Comparison of ENCODE assay signal across 7 cellular contexts in genomic region chr19:1238373-1239303, GRCh38. TPM values are rescaled to one million over a fixed set of nuclear protein-coding genes. Genes with fewer than 3 reads are reported as not detected.
DNase-seq lines count a peak whose midpoint lies in the region; ATAC-seq and TF ChIP-seq lines count a peak whose summit lies in the region.

No MANE protein-coding gene starts in this region.

- no peak for DNase-seq in HAP-1 (ENCODE audit: low spot score in 2 of 2)
- no peak for DNase-seq in activated B cell treated with CpG ODN at 0.5 μM for 24 hours
- DNase-seq in foreskin fibroblast = no peak
- DNase-seq in spleen = no peak
- no peak for DNase-seq in activated gamma-delta T cell (lab: John Stamatoyannopoulos, UW)
- no peak for DNase-seq in COLO668 (lab: John Stamatoyannopoulos, UW; ENCODE audit: unreplicated experiment)
- DNase-seq in ecto neural progenitor cell (ENCODE audit: low spot score) = no peak

- no peaks in the 10 kb centered on the region for H3K9me3 ChIP-seq in HAP-1
- H3K9me3 ChIP-seq in spleen = no peaks in the 10 kb centered on the region

- intact Hi-C loops in activated B cell treated with CpG ODN at 0.5 μM for 24 hours (cut with micrococcal nuclease) = no loop called here
- intact Hi-C loops in spleen (cut with DNase I; ENCODE audit: low total_unique reads) = no loop called here

- WGBS in spleen, 5 donors = 56 to 67% (median 61%) methylated on average over 30 to 34 of the region's 34 CpGs

- in situ Hi-C loops in HAP-1 (cut with MboI; ENCODE audit: low sequenced_read_pairs) = no loop called here

- H3K27me3 ChIP-seq in HAP-1 (ENCODE audit: low read depth) (no peaks in the 10 kb centered on the region), spleen (replicated peaks in 1 of 7) (peaks cover 0 to 51% (median 18%) of the 10 kb centered on the region in 7 donors)

- POLR2A ChIA-PET in activated B cell treated with CpG ODN at 0.5 μM for 24 hours (lab: Charles Lee) = interaction anchor here (0.8 to 10.1 kb wide), 2 partner anchors 26 to 375 kb away, joined by 3 to 824 read pairs; partner anchors contain the start of gene CIRBP

- no peak for ATAC-seq in activated B cell treated with CpG ODN at 0.5 μM for 24 hours (ENCODE audit: low read depth)

- no peak for TF ChIP-seq POLR2A in spleen (IDR thresholded peaks at IDR 0.05)

- H3K4me1 Mint-ChIP-seq in activated B cell treated with CpG ODN at 0.5 μM for 24 hours = peaks cover 40% of the 10 kb centered on the region

- H3K4me3 ChIP-seq in HAP-1 (peak overlapping the region; percentile 35), foreskin fibroblast (ENCODE audit: low read depth in 1 of 2, low read length in 2 of 2) (peak overlapping the region; percentile 37 to 38), spleen (peak overlapping the region in 7 of 8 donors; percentile 7 to 71 (median 42))

- peak overlapping the region in 2 of 8 donors; percentile 31 to 69 for H3K27ac ChIP-seq in spleen

- H3K27ac Mint-ChIP-seq in activated B cell treated with CpG ODN at 0.5 μM for 24 hours = no peak overlapping the region

- no peaks in the 10 kb centered on the region for H3K36me3 Mint-ChIP-seq in activated B cell treated with CpG ODN at 0.5 μM for 24 hours (ENCODE audit: low read depth)

- peak overlapping the region; percentile 79 for H3K4me3 Mint-ChIP-seq in activated B cell treated with CpG ODN at 0.5 μM for 24 hours

- CTCF ChIA-PET in activated B cell treated with CpG ODN at 0.5 μM for 24 hours (lab: Charles Lee) = no interaction called here

- H3K9me3 Mint-ChIP-seq in activated B cell treated with CpG ODN at 0.5 μM for 24 hours = no peaks in the 10 kb centered on the region

- peaks cover 16% of the 10 kb centered on the region for H3K36me3 ChIP-seq in HAP-1 (replicated peaks)
- H3K36me3 ChIP-seq in spleen = peaks cover 0 to 7% (median 0%) of the 10 kb centered on the region in 6 donors

- TF ChIP-seq CTCF in activated B cell treated with CpG ODN at 0.5 μM for 24 hours (IDR thresholded peaks at IDR 0.05) (no peak), foreskin fibroblast (IDR thresholded peaks at IDR 0.05; ENCODE audit: low read depth, low read length) (no peak), spleen (IDR thresholded peaks at IDR 0.05 in 8 of 11, conservative IDR thresholded peaks at IDR 0.05 in 3 of 11) (no peak)

- H3K4me1 ChIP-seq in HAP-1 (peaks cover 16% of the 10 kb centered on the region), spleen (peaks cover 32 to 77% (median 60%) of the 10 kb centered on the region in 6 donors)

- peaks cover 7% of the 10 kb centered on the region for H3K27me3 Mint-ChIP-seq in activated B cell treated with CpG ODN at 0.5 μM for 24 hours

RNA-seq across cellular contexts. Expression of gene CBARP, which starts 0.8 kb away (rescaled TPM):
- 0.29 and 0.64 TPM in 2 replicates for total RNA-seq in activated B cell treated with CpG ODN at 0.5 μM for 24 hours
- total RNA-seq in spleen = 1 to 10 TPM in 1 of 7 donors, under 1 TPM in 5, not detected in 1; 0.12 to 1.2 (median 0.41) TPM
- polyA plus RNA-seq in spleen = under 1 TPM in 2 of 3 donors, not detected in 1; 0.05 to 0.48 TPM

RNA-seq across cellular contexts. Expression of gene ATP5F1D, which starts 2.9 kb away (rescaled TPM):
- 172 and 185 TPM in 2 replicates for total RNA-seq in activated B cell treated with CpG ODN at 0.5 μM for 24 hours
- 100 to 1,000 TPM in 4 of 7 donors, 10 to 100 TPM in 3; 49.1 to 131 (median 102) TPM for total RNA-seq in spleen
- 100 to 1,000 TPM; 164 to 166 (median 165) TPM for polyA plus RNA-seq in spleen

RNA-seq across cellular contexts. Expression of gene MIDN, which starts 9.7 kb away (rescaled TPM):
- total RNA-seq in activated B cell treated with CpG ODN at 0.5 μM for 24 hours = 64.5 and 68.4 TPM in 2 replicates
- 100 to 1,000 TPM in 4 of 7 donors, 10 to 100 TPM in 3; 42.1 to 223 (median 138) TPM for total RNA-seq in spleen
- polyA plus RNA-seq in spleen = 10 to 100 TPM; 16.5 to 48.9 (median 19.1) TPM

RNA-seq across cellular contexts. Expression of gene CIRBP, which starts 30.5 kb away (rescaled TPM):
- total RNA-seq in activated B cell treated with CpG ODN at 0.5 μM for 24 hours (399 and 400 TPM in 2 replicates), spleen (100 to 1,000 TPM; 333 to 672 (median 514) TPM)
- 100 to 1,000 TPM; 406 to 894 (median 843) TPM for polyA plus RNA-seq in spleen

RNA-seq across cellular contexts. Expression of gene STK11, which starts 33.1 kb away (rescaled TPM):
- total RNA-seq in activated B cell treated with CpG ODN at 0.5 μM for 24 hours = 62.0 and 67.6 TPM in 2 replicates
- total RNA-seq in spleen = 10 to 100 TPM; 52.1 to 85.0 (median 75.3) TPM
- polyA plus RNA-seq in spleen = 100 to 1,000 TPM in 1 of 3 donors, 10 to 100 TPM in 2; 44.0 to 107 (median 46.7) TPM
